In the genomic region with DNA sequence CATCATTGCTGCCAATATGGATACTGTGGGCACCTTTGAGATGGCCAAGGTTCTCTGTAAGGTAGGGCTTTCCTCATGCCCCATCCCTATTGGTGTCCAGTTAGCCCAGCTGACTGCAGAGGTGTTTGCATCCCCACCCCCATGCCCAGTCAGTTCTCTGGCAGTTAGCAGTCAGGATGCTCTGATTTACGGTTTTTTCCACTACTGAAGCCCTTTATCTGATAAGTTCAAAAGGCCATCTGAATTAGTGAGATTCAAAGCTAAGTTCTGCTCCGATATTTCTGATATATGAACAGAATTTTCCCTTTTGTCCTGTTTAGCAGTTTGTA, we compare ENCODE assay signal across 1 cellular context.
TF ChIP-seq lines count a peak whose summit lies in the region.

No MANE protein-coding gene starts in this region.

TF ChIP-seq in H1, 55 proteins besides CTCF, POLR2A, EP300 and RAD21:
- TF ChIP-seq SIN3A (conservative IDR thresholded peaks at IDR 0.05 in 1 of 2, IDR thresholded peaks at IDR 0.05 in 1 of 2; ENCODE audit: low read depth in 1 of 2, low read length in 2 of 2) (no peak), BCL11A (IDR thresholded peaks at IDR 0.05; ENCODE audit: low read depth in 2 of 2, low read length in 2 of 2) (no peak), EGR1 (IDR thresholded peaks at IDR 0.05; ENCODE audit: borderline replicate concordance, low read depth, low read length) (no peak), POU5F1 (IDR thresholded peaks at IDR 0.05; ENCODE audit: low read depth, low read length) (no peak)
